In the genomic region with DNA sequence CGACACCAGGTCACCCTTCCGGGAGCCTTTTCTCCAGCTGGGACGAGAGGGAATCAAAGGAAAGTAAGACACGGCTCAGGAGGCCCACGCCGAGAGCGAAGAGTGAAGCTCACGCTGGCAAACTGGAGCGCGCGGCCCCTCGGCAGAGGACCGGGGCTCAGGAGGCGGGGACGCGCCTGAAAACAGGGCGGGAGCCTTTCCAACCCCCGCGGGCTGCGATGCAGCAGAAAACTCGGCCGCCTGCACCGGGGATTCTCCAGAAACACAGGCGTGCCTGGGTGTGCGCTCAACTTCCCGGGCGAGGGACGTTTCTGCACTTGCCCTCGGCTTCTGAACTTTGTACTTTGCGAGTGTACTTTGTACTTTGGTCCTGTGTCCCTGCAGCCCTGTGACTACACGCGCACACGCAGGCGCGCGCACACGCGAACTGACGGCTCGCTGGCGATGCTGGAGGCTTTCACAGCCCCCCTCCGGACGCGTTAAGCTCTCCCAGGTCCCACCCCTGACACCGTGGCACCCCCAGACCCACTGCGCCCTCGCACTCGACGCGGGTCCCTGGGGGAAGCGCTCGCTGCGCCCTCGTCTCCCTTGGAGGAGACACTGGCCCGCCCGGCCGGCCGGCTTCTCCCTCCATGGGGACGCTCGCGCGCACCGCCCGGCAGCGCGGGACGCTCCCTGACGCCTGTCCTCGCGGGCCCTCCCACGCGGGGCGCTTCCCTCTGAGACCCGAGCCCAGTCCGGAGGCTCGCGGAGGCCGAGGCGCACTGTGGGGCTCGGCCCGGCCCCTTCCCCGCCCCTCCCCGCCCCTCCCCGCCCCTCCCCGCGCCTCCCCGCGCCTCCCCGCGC, we compare ENCODE assay signal across 1 cellular context.
A peak's percentile ranks its signal among the peaks of the same experiment; 100 is the strongest.
TF ChIP-seq lines count a peak whose summit lies in the region.

No MANE protein-coding gene starts in this region.

TF ChIP-seq in HepG2, 621 proteins besides CTCF, POLR2A, EP300 and RAD21 (continued from another document):
- TF ChIP-seq, protein P1, sequence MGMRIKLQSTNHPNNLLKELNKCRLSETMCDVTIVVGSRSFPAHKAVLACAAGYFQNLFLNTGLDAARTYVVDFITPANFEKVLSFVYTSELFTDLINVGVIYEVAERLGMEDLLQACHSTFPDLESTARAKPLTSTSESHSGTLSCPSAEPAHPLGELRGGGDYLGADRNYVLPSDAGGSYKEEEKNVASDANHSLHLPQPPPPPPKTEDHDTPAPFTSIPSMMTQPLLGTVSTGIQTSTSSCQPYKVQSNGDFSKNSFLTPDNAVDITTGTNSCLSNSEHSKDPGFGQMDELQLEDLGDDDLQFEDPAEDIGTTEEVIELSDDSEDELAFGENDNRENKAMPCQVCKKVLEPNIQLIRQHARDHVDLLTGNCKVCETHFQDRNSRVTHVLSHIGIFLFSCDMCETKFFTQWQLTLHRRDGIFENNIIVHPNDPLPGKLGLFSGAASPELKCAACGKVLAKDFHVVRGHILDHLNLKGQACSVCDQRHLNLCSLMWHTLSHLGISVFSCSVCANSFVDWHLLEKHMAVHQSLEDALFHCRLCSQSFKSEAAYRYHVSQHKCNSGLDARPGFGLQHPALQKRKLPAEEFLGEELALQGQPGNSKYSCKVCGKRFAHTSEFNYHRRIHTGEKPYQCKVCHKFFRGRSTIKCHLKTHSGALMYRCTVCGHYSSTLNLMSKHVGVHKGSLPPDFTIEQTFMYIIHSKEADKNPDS (CRISPR knock-in tag; IDR thresholded peaks at IDR 0.05) = no peak
- peak; percentile 47; the same call in 1 of the 2 replicates for TF ChIP-seq ZNF790 (CRISPR knock-in tag; IDR thresholded peaks at IDR 0.05; ENCODE audit: borderline replicate concordance)
- TF ChIP-seq, protein P2, sequence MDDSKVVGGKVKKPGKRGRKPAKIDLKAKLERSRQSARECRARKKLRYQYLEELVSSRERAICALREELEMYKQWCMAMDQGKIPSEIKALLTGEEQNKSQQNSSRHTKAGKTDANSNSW (CRISPR knock-in tag; IDR thresholded peaks at IDR 0.05; ENCODE audit: borderline replicate concordance) = peak; percentile 26; the same call in 1 of the 2 replicates
